9 cellular contexts compared by ENCODE assay signal in genomic region chr14:31945074-31945613, GRCh38.
A peak's percentile ranks its signal among the peaks of the same experiment; 100 is the strongest.
DNase-seq lines count a peak whose midpoint lies in the region; ATAC-seq and TF ChIP-seq lines count a peak whose summit lies in the region.
"Had no signal": no experiment of that assay in that cellular context is flagged by ENCODE, and none has a peak within 500 bp of the region (broad histone marks: within the 10 kb centered on the region; RNA-seq: fewer than 3 reads in every experiment).

No MANE protein-coding gene starts in this region.

- H3K4me3 ChIP-seq in heart right ventricle (no peak overlapping the region), urinary bladder (ENCODE audit: low read depth, low read length) (no peak overlapping the region)

- H3K36me3 ChIP-seq in heart right ventricle, result no peaks in the 10 kb centered on the region
- no peaks in the 10 kb centered on the region for H3K36me3 ChIP-seq in urinary bladder (ENCODE audit: insufficient read depth)

- H3K4me1 ChIP-seq in heart right ventricle, result peaks cover 0 to 33% (median 6%) of the 10 kb centered on the region in 9 donors
- H3K4me1 ChIP-seq in urinary bladder (ENCODE audit: insufficient read depth), result no peaks in the 10 kb centered on the region

- no peaks in the 10 kb centered on the region for H3K27me3 ChIP-seq in heart right ventricle

- H3K27ac ChIP-seq in heart right ventricle, result no peak overlapping the region
- H3K27ac ChIP-seq in urinary bladder (ENCODE audit: low read depth), result peak overlapping the region; percentile 5

- DNase-seq in heart right ventricle (no peak), left cardiac atrium (no peak), activated T-helper 1 cell treated with Interleukin-2 at 50 U/mL for 16 hours (ENCODE audit: low read depth) (peak; percentile 7), NCI-H128 (lab: John Stamatoyannopoulos, UW; ENCODE audit: unreplicated experiment) (no peak), NAMALWA (ENCODE audit: low spot score) (no peak), NCI-H82 treated with DMSO at 0.1 percent for 48 hours (lab: John Stamatoyannopoulos, UW; ENCODE audit: unreplicated experiment) (no peak)
- DNase-seq: stimulated activated CD4-positive, alpha-beta T cell treated with anti-CD3 and anti-CD28 coated beads, Interleukin-12 subunit alpha, Interleukin-12 subunit beta, amount 100 ng/mL, for 4 hours had no signal

- intact Hi-C loops in heart right ventricle (cut with DNase I) (loop anchor here in 1 of 10 donors (10.0 kb wide), 1 partner anchor 130 kb away; the partner anchor contains the start of gene ARHGAP5), left cardiac atrium (cut with DNase I) (no loop called here)

- TF ChIP-seq CTCF in heart right ventricle (IDR thresholded peaks at IDR 0.05), result no peak

- ATAC-seq in heart right ventricle (peak in 6 of 8 donors; percentile 19 to 33 (median 26)), left cardiac atrium (no peak), HG03378 (IDR thresholded peaks at IDR 0.05; ENCODE audit: unreplicated experiment) (peak; percentile 52)

- H3K9me3 ChIP-seq in heart right ventricle, result no peaks in the 10 kb centered on the region

- 77 to 84% methylated on average over 3 of the region's 3 CpGs for WGBS in heart right ventricle, 2 donors
- WGBS in urinary bladder, result 88% methylated on average over 3 of the region's 3 CpGs

Comparison
In these comparisons a context has a peak if more than half of its experiments do, and no peak if none do; other contexts are left out.
1. ATAC-seq: peak in heart right ventricle (6 of 8) and HG03378 (single experiment); none in left cardiac atrium (0 of 2).